Comparison of ENCODE assay signal across 17 cellular contexts in genomic region chr6:17851720-17852161, GRCh38.
DNase-seq lines count a peak whose midpoint lies in the region; TF ChIP-seq lines count a peak whose summit lies in the region.
"Had no signal": no experiment of that assay in that cellular context is flagged by ENCODE, and none has a peak within 500 bp of the region (broad histone marks: within the 10 kb centered on the region; RNA-seq: fewer than 3 reads in every experiment).

No MANE protein-coding gene starts in this region.

- H3K4me3 ChIP-seq in HUES48 (ENCODE audit: low read depth, low read length), result no peak overlapping the region
- H3K4me3 ChIP-seq in cardiac fibroblast (replicated peaks in 1 of 2; ENCODE audit: low read depth in 2 of 2, low read length in 2 of 2), result no peak overlapping the region
- H3K4me3 ChIP-seq in uterus, result no peak overlapping the region
- H3K4me3 ChIP-seq: BLaER1 treated with 17β-estradiol and CSF1 and Interleukin-3, amounts not matched to agents 10 nM and 100 nM; breast epithelium; Peyer's patch; upper lobe of left lung had no signal

- TF ChIP-seq POLR2A in uterus (IDR thresholded peaks at IDR 0.05), result no peak

- no peak overlapping the region for H3K4me3 Mint-ChIP-seq in MCF 10A (ENCODE audit: unreplicated experiment)

- POLR2A ChIA-PET in MCF 10A (lab: Yijun Ruan, JAX), result interaction anchor here (0.5 to 1.4 kb wide), 4 partner anchors 10 to 21 kb away, joined by 3 to 5 read pairs (median 4); no protein-coding TSS in a partner anchor

- TF ChIP-seq CTCF in cardiac fibroblast (IDR thresholded peaks at IDR 0.05; ENCODE audit: low read depth, low read length) (no peak), uterus (IDR thresholded peaks at IDR 0.05) (no peak), MCF 10A (IDR thresholded peaks at IDR 0.05; ENCODE audit: unreplicated experiment) (no peak)

- CTCF ChIA-PET in MCF 10A (lab: Yijun Ruan, JAX), result no interaction called here

- no peaks in the 10 kb centered on the region for H3K27me3 ChIP-seq in HUES48 (ENCODE audit: control insufficient read depth, insufficient read depth, low read length)
- H3K27me3 ChIP-seq in uterus, result no peaks in the 10 kb centered on the region
- H3K27me3 ChIP-seq: BLaER1 treated with 17β-estradiol and CSF1 and Interleukin-3, amounts not matched to agents 10 nM and 100 nM; breast epithelium; Peyer's patch; upper lobe of left lung had no signal

- H3K36me3 ChIP-seq in HUES48 (ENCODE audit: control insufficient read depth, insufficient read depth, low read length) (peaks cover 60% of the 10 kb centered on the region), uterus (no peaks in the 10 kb centered on the region)
- H3K36me3 ChIP-seq: breast epithelium had no signal

- H3K9ac ChIP-seq in HUES48 (ENCODE audit: low read depth, low read length), result no peak overlapping the region
- H3K9ac ChIP-seq: BLaER1 treated with 17β-estradiol and CSF1 and Interleukin-3, amounts not matched to agents 10 nM and 100 nM had no signal

- intact Hi-C loops in uterus (cut with DNase I; ENCODE audit: low total_unique reads), result no loop called here
- intact Hi-C loops in MCF 10A (cut with micrococcal nuclease), result no loop called here

- no peak overlapping the region for H3K27ac Mint-ChIP-seq in MCF 10A (ENCODE audit: low read depth, unreplicated experiment)

- no peaks in the 10 kb centered on the region for H3K9me3 ChIP-seq in HUES48 (ENCODE audit: control insufficient read depth, insufficient read depth, low read length)
- no peaks in the 10 kb centered on the region for H3K9me3 ChIP-seq in uterus
- H3K9me3 ChIP-seq: breast epithelium, Peyer's patch, upper lobe of left lung had no signal

- H3K9me3 Mint-ChIP-seq in MCF 10A (ENCODE audit: unreplicated experiment), result no peaks in the 10 kb centered on the region

- no TSS peak for BruUV-seq in MCF 10A (replicated peaks; lab: Mats Ljungman, UMichigan)

- DNase-seq in cardiac fibroblast (ENCODE audit: low read depth in 2 of 2) (peak; percentile 63 to 75), iris pigment epithelial cell (ENCODE audit: low read depth) (peak; percentile 75), uterus (no peak), NCI-H2029 treated with DMSO at 0.1 percent for 48 hours (lab: John Stamatoyannopoulos, UW) (no peak), MCF 10A (ENCODE audit: unreplicated experiment) (no peak)
- no peak for DNase-seq in activated CD4-positive, alpha-beta T cell treated with anti-CD3 and anti-CD28 coated beads for 1 hour
- DNase-seq: activated gamma-delta T cell treated with Interleukin-2 at 50 U/mL for 16 hours, hypothalamus, left cardiac atrium, NCI-H187 treated with DMSO at 0.1 percent for 48 hours, NCI-H526, Peyer's patch, posterior cingulate gyrus, upper lobe of left lung had no signal

- no peaks in the 10 kb centered on the region for H3K4me1 ChIP-seq in HUES48 (ENCODE audit: control insufficient read depth, insufficient read depth, low read length)
- H3K4me1 ChIP-seq in uterus, result no peaks in the 10 kb centered on the region
- H3K4me1 ChIP-seq: breast epithelium, Peyer's patch had no signal

- peaks cover 37% of the 10 kb centered on the region for H3K36me3 Mint-ChIP-seq in MCF 10A (ENCODE audit: insufficient read depth, unreplicated experiment)

- H3K27ac ChIP-seq in HUES48 (ENCODE audit: low read depth, low read length) (peak overlapping the region; percentile 9), uterus (peak overlapping the region; percentile 39 to 65)
- H3K27ac ChIP-seq: BLaER1 treated with 17β-estradiol and CSF1 and Interleukin-3, amounts not matched to agents 10 nM and 100 nM; breast epithelium; upper lobe of left lung had no signal

- H3K4me1 Mint-ChIP-seq in MCF 10A (ENCODE audit: insufficient read depth, unreplicated experiment), result no peaks in the 10 kb centered on the region

- no peaks in the 10 kb centered on the region for H3K27me3 Mint-ChIP-seq in MCF 10A (ENCODE audit: insufficient read depth, unreplicated experiment)

Comparison
In these comparisons a context has a peak if more than half of its experiments do, and no peak if none do; other contexts are left out.
1. DNase-seq: peak in cardiac fibroblast (2 of 2) and iris pigment epithelial cell (single experiment); none in uterus (0 of 2), NCI-H2029 treated with DMSO at 0.1 percent for 48 hours (single experiment), MCF 10A (single experiment) and activated CD4-positive, alpha-beta T cell treated with anti-CD3 and anti-CD28 coated beads for 1 hour (single experiment).